21 cellular contexts compared by ENCODE assay signal in the genomic region with DNA sequence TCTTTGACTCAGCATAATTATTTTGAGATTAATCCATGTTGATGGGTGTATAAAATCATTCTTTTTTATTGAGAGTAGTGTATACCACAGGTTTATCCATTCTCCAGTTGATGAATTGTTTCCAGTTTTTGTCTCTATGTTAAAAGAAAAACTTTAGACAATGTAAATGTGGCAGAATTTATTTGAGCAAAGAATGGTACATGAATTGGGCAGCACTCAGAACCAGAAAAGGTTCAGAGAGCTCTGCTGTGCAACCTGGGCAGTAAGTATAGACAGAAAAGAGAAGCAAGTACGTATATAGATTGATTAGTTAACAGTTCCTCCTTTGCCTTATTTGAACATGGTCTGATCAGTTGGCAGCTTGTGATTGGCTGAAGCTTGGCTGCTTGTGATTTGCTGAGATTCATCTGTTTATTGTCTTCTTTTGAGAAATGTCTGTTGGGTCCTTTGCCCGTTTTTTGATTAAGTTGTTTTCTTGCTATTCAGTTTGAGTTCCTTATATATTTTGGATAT. TPM values are rescaled to one million over a fixed set of nuclear protein-coding genes. Genes with fewer than 3 reads are reported as not detected.
DNase-seq lines count a peak whose midpoint lies in the region; ATAC-seq lines count a peak whose summit lies in the region.
"Had no signal": no experiment of that assay in that cellular context is flagged by ENCODE, and none has a peak within 500 bp of the region (broad histone marks: within the 10 kb centered on the region; RNA-seq: fewer than 3 reads in every experiment).

No MANE protein-coding gene starts in this region.

- no peak for DNase-seq in activated CD4-positive, alpha-beta T cell treated with anti-CD3 and anti-CD28 coated beads, Interleukin-2, amount 10 ng/mL, durations not matched to agents 7 days and 5 days
- DNase-seq in activated CD4-positive, alpha-beta T cell treated with anti-CD3 and anti-CD28 coated beads, Interleukin-2, amount 50 U/mL, for 1 hour, result no peak
- DNase-seq in CD8-positive, alpha-beta memory T cell, result no peak
- no peak for DNase-seq in activated T-helper 2 cell treated with anti-CD3 and anti-CD28 coated beads, Interferon-gamma antibody, Interleukin-2, Interleukin-4, amounts not matched to agents 10 μg/mL and 5 μg/mL and 100 μg/mL, durations not matched to agents 14 hours and 24 hours and 36 hours (ENCODE audit: low spot score)
- no peak for DNase-seq in naive B cell
- DNase-seq in Karpas-422, result no peak
- no peak for DNase-seq in left lobe of liver (ENCODE audit: low spot score)
- DNase-seq: activated CD4-positive, CD25-positive, alpha-beta regulatory T cell treated with anti-CD3 and anti-CD28 coated beads, Interleukin-2, amount 50 U/mL, for 72 hours; activated T-cell treated with anti-CD3 and anti-CD28 coated beads, Interleukin-2, amount 50 U/mL, for 48 hours; aorta; foreskin melanocyte; MV-4-11; NCI-H1930; NCI-H446 treated with DMSO at 0.1 percent for 48 hours; ovary; right lobe of liver; SHP77; substantia nigra; T-helper 2 cell had no signal

- H3K27me3 ChIP-seq in CD8-positive, alpha-beta memory T cell (ENCODE audit: insufficient read depth, low read length, poor library complexity, severe bottlenecking), result no peaks in the 10 kb centered on the region
- H3K27me3 ChIP-seq in Karpas-422 (ENCODE audit: low read length), result no peaks in the 10 kb centered on the region
- H3K27me3 ChIP-seq: ovary, right lobe of liver had no signal

- peaks cover 12% of the 10 kb centered on the region for H3K9me3 Mint-ChIP-seq in activated CD4-positive, alpha-beta T cell treated with anti-CD3 and anti-CD28 coated beads, Interleukin-2, amount 10 ng/mL, durations not matched to agents 7 days and 5 days
- H3K9me3 Mint-ChIP-seq in CD8-positive, alpha-beta memory T cell, result no peaks in the 10 kb centered on the region
- peaks cover 20% of the 10 kb centered on the region for H3K9me3 Mint-ChIP-seq in activated T-helper 2 cell treated with anti-CD3 and anti-CD28 coated beads, Interferon-gamma antibody, Interleukin-2, Interleukin-4, amounts not matched to agents 10 μg/mL and 5 μg/mL and 100 μg/mL, durations not matched to agents 14 hours and 24 hours and 36 hours
- H3K9me3 Mint-ChIP-seq in naive B cell, result peaks cover 0 to 12% (median 0%) of the 10 kb centered on the region in 7 donors
- H3K9me3 Mint-ChIP-seq in stimulated activated memory B cell treated with anti-CD40 and anti-IgM and Interleukin-4, amounts not matched to agents 10 μg/mL and 1 μg/mL and 100 μg/mL, for 72 hours, result peaks cover under 1% of the 10 kb centered on the region

- H3K27ac Mint-ChIP-seq in activated CD4-positive, alpha-beta T cell treated with anti-CD3 and anti-CD28 coated beads, Interleukin-2, amount 10 ng/mL, durations not matched to agents 7 days and 5 days, result peak overlapping the region; percentile 19
- peak overlapping the region in 7 of 8 donors; percentile 58 to 89 (median 64) for H3K27ac Mint-ChIP-seq in CD8-positive, alpha-beta memory T cell
- peak overlapping the region; percentile 21 for H3K27ac Mint-ChIP-seq in activated T-helper 2 cell treated with anti-CD3 and anti-CD28 coated beads, Interferon-gamma antibody, Interleukin-2, Interleukin-4, amounts not matched to agents 10 μg/mL and 5 μg/mL and 100 μg/mL, durations not matched to agents 14 hours and 24 hours and 36 hours
- H3K27ac Mint-ChIP-seq in naive B cell, result peak overlapping the region in 4 of 6 donors; percentile 31 to 93 (median 54)
- no peak overlapping the region for H3K27ac Mint-ChIP-seq in stimulated activated memory B cell treated with anti-CD40 and anti-IgM and Interleukin-4, amounts not matched to agents 10 μg/mL and 1 μg/mL and 100 μg/mL, for 72 hours

- peaks cover 47% of the 10 kb centered on the region for H3K36me3 Mint-ChIP-seq in activated CD4-positive, alpha-beta T cell treated with anti-CD3 and anti-CD28 coated beads, Interleukin-2, amount 10 ng/mL, durations not matched to agents 7 days and 5 days (ENCODE audit: low read depth)
- peaks cover 0 to 41% (median 6%) of the 10 kb centered on the region in 3 donors for H3K36me3 Mint-ChIP-seq in CD8-positive, alpha-beta memory T cell
- H3K36me3 Mint-ChIP-seq in activated T-helper 2 cell treated with anti-CD3 and anti-CD28 coated beads, Interferon-gamma antibody, Interleukin-2, Interleukin-4, amounts not matched to agents 10 μg/mL and 5 μg/mL and 100 μg/mL, durations not matched to agents 14 hours and 24 hours and 36 hours (ENCODE audit: low read depth), result peaks cover 48% of the 10 kb centered on the region
- peaks cover 0 to 5% of the 10 kb centered on the region in 2 donors for H3K36me3 Mint-ChIP-seq in naive B cell
- H3K36me3 Mint-ChIP-seq in stimulated activated memory B cell treated with anti-CD40 and anti-IgM and Interleukin-4, amounts not matched to agents 10 μg/mL and 1 μg/mL and 100 μg/mL, for 72 hours, result peaks cover 28% of the 10 kb centered on the region

- no peak overlapping the region for H3K27ac ChIP-seq in CD8-positive, alpha-beta memory T cell (ENCODE audit: low read depth, low read length)
- H3K27ac ChIP-seq in Karpas-422 (ENCODE audit: low read length), result no peak overlapping the region
- H3K27ac ChIP-seq: ovary, right lobe of liver had no signal

- no peak overlapping the region for H3K4me2 ChIP-seq in Karpas-422 (ENCODE audit: low read depth, low read length, poor library complexity, severe bottlenecking)

- intact Hi-C loops in activated T-helper 2 cell treated with anti-CD3 and anti-CD28 coated beads, Interferon-gamma antibody, Interleukin-2, Interleukin-4, amounts not matched to agents 10 μg/mL and 5 μg/mL and 100 μg/mL, durations not matched to agents 14 hours and 24 hours and 36 hours (cut with micrococcal nuclease), result no loop called here

- peaks cover 48% of the 10 kb centered on the region for H3K4me1 Mint-ChIP-seq in activated CD4-positive, alpha-beta T cell treated with anti-CD3 and anti-CD28 coated beads, Interleukin-2, amount 10 ng/mL, durations not matched to agents 7 days and 5 days
- peaks cover 55 to 78% (median 76%) of the 10 kb centered on the region in 3 donors for H3K4me1 Mint-ChIP-seq in CD8-positive, alpha-beta memory T cell
- peaks cover 39% of the 10 kb centered on the region for H3K4me1 Mint-ChIP-seq in activated T-helper 2 cell treated with anti-CD3 and anti-CD28 coated beads, Interferon-gamma antibody, Interleukin-2, Interleukin-4, amounts not matched to agents 10 μg/mL and 5 μg/mL and 100 μg/mL, durations not matched to agents 14 hours and 24 hours and 36 hours (ENCODE audit: low read depth)
- peaks cover 35 to 66% (median 49%) of the 10 kb centered on the region in 3 donors for H3K4me1 Mint-ChIP-seq in naive B cell
- H3K4me1 Mint-ChIP-seq in stimulated activated memory B cell treated with anti-CD40 and anti-IgM and Interleukin-4, amounts not matched to agents 10 μg/mL and 1 μg/mL and 100 μg/mL, for 72 hours, result peaks cover 55% of the 10 kb centered on the region

- no peaks in the 10 kb centered on the region for H3K9me2 ChIP-seq in Karpas-422 (replicated peaks; ENCODE audit: insufficient read depth, low read length)

- H3K4me3 ChIP-seq in CD8-positive, alpha-beta memory T cell (ENCODE audit: low read length), result no peak overlapping the region
- H3K4me3 ChIP-seq in Karpas-422 (ENCODE audit: low read length), result no peak overlapping the region
- H3K4me3 ChIP-seq: ovary, right lobe of liver had no signal

- no peaks in the 10 kb centered on the region for H4K20me1 ChIP-seq in Karpas-422 (ENCODE audit: insufficient read depth, low read depth, low read length)

- H3K4me3 Mint-ChIP-seq in activated CD4-positive, alpha-beta T cell treated with anti-CD3 and anti-CD28 coated beads, Interleukin-2, amount 10 ng/mL, durations not matched to agents 7 days and 5 days, result no peak overlapping the region
- H3K4me3 Mint-ChIP-seq in CD8-positive, alpha-beta memory T cell, result peak overlapping the region in 6 of 7 donors; percentile 15 to 67 (median 36)
- H3K4me3 Mint-ChIP-seq in activated T-helper 2 cell treated with anti-CD3 and anti-CD28 coated beads, Interferon-gamma antibody, Interleukin-2, Interleukin-4, amounts not matched to agents 10 μg/mL and 5 μg/mL and 100 μg/mL, durations not matched to agents 14 hours and 24 hours and 36 hours (ENCODE audit: low read depth), result no peak overlapping the region
- H3K4me3 Mint-ChIP-seq in naive B cell, result peak overlapping the region in 1 of 8 donors; percentile 13
- no peak overlapping the region for H3K4me3 Mint-ChIP-seq in stimulated activated memory B cell treated with anti-CD40 and anti-IgM and Interleukin-4, amounts not matched to agents 10 μg/mL and 1 μg/mL and 100 μg/mL, for 72 hours

- peaks cover 46% of the 10 kb centered on the region for H3K4me1 ChIP-seq in CD8-positive, alpha-beta memory T cell (ENCODE audit: insufficient read depth, low read length)
- no peaks in the 10 kb centered on the region for H3K4me1 ChIP-seq in Karpas-422 (ENCODE audit: low read length)

- no peaks in the 10 kb centered on the region for H3K36me3 ChIP-seq in CD8-positive, alpha-beta memory T cell (ENCODE audit: insufficient read depth, low read length)
- H3K36me3 ChIP-seq in Karpas-422 (ENCODE audit: insufficient read depth, low read length), result peaks cover 24% of the 10 kb centered on the region
- H3K36me3 ChIP-seq: ovary, right lobe of liver had no signal

- H3K9me3 ChIP-seq in CD8-positive, alpha-beta memory T cell (ENCODE audit: low read length), result no peaks in the 10 kb centered on the region
- no peaks in the 10 kb centered on the region for H3K9me3 ChIP-seq in Karpas-422 (ENCODE audit: low read length)
- H3K9me3 ChIP-seq: ovary, right lobe of liver had no signal

- H3K9ac ChIP-seq in Karpas-422 (ENCODE audit: low read length), result no peak overlapping the region

- H2AFZ ChIP-seq in Karpas-422 (ENCODE audit: low read length), result no peak overlapping the region

- peaks cover 68% of the 10 kb centered on the region for H3K79me2 ChIP-seq in Karpas-422 (ENCODE audit: low read length)

- CTCF ChIA-PET in activated CD4-positive, alpha-beta T cell treated with anti-CD3 and anti-CD28 coated beads, Interleukin-2, amount 10 ng/mL, durations not matched to agents 7 days and 5 days (lab: Charles Lee), result interaction anchor here (0.9 to 1.1 kb wide), 2 partner anchors 25 to 81 kb away, joined by 3 read pairs; no protein-coding TSS in a partner anchor
- CTCF ChIA-PET in CD8-positive, alpha-beta memory T cell (lab: Charles Lee), result interaction anchor here (0.9 to 1.3 kb wide), 2 partner anchors 10 to 40 kb away, joined by 3 read pairs; no protein-coding TSS in a partner anchor

- H3K27me3 Mint-ChIP-seq in activated CD4-positive, alpha-beta T cell treated with anti-CD3 and anti-CD28 coated beads, Interleukin-2, amount 10 ng/mL, durations not matched to agents 7 days and 5 days, result no peaks in the 10 kb centered on the region
- no peaks in the 10 kb centered on the region for H3K27me3 Mint-ChIP-seq in CD8-positive, alpha-beta memory T cell
- H3K27me3 Mint-ChIP-seq in activated T-helper 2 cell treated with anti-CD3 and anti-CD28 coated beads, Interferon-gamma antibody, Interleukin-2, Interleukin-4, amounts not matched to agents 10 μg/mL and 5 μg/mL and 100 μg/mL, durations not matched to agents 14 hours and 24 hours and 36 hours (ENCODE audit: low read depth), result no peaks in the 10 kb centered on the region
- no peaks in the 10 kb centered on the region for H3K27me3 Mint-ChIP-seq in naive B cell
- H3K27me3 Mint-ChIP-seq in stimulated activated memory B cell treated with anti-CD40 and anti-IgM and Interleukin-4, amounts not matched to agents 10 μg/mL and 1 μg/mL and 100 μg/mL, for 72 hours, result no peaks in the 10 kb centered on the region

- POLR2A ChIA-PET in activated CD4-positive, alpha-beta T cell treated with anti-CD3 and anti-CD28 coated beads, Interleukin-2, amount 10 ng/mL, durations not matched to agents 7 days and 5 days (lab: Charles Lee), result no interaction called here
- POLR2A ChIA-PET in CD8-positive, alpha-beta memory T cell (lab: Charles Lee), result interaction anchor here (1.3 kb wide), 1 partner anchor 8 kb away, joined by 4 read pairs; no protein-coding TSS in a partner anchor

- peak; percentile 64 for ATAC-seq in naive B cell (ENCODE audit: low read depth in 2 of 2)
- no peak for ATAC-seq in left lobe of liver
- ATAC-seq in stimulated activated memory B cell treated with anti-CD40 and anti-IgM and Interleukin-4, amounts not matched to agents 10 μg/mL and 1 μg/mL and 100 μg/mL, for 72 hours, result no peak
- ATAC-seq: HepG2, right lobe of liver had no signal

RNA-seq across cellular contexts. Expression of a gene that starts 41.3 kb away (rescaled TPM):
- 100 to 1,000 TPM; 145 TPM for total RNA-seq in activated CD4-positive, alpha-beta T cell treated with anti-CD3 and anti-CD28 coated beads, Interleukin-2, amount 10 ng/mL, durations not matched to agents 7 days and 5 days
- total RNA-seq in CD8-positive, alpha-beta memory T cell, result 100 to 1,000 TPM; 125 to 131 TPM
- polyA plus RNA-seq in CD8-positive, alpha-beta memory T cell, result 460 TPM
- 89.5 and 91.0 TPM in 2 replicates for total RNA-seq in activated T-helper 2 cell treated with anti-CD3 and anti-CD28 coated beads, Interferon-gamma antibody, Interleukin-2, Interleukin-4, amounts not matched to agents 10 μg/mL and 5 μg/mL and 100 μg/mL, durations not matched to agents 14 hours and 24 hours and 36 hours
- 100 to 1,000 TPM; 168 to 314 (median 243) TPM for polyA plus RNA-seq in naive B cell (ENCODE audit: low read depth in 6 of 6)
- 57.4 and 143 TPM in 2 replicates for total RNA-seq in Karpas-422 (2014; rRNA removed; shearing (Covaris generic); ENCODE audit: low replicate concordance)
- total RNA-seq in left lobe of liver, result 9.9 TPM

Comparison
In these comparisons a context has a peak if more than half of its experiments do, and no peak if none do; other contexts are left out.
1. H3K4me3 Mint-ChIP-seq: peak in CD8-positive, alpha-beta memory T cell (6 of 7); none in activated CD4-positive, alpha-beta T cell treated with anti-CD3 and anti-CD28 coated beads, Interleukin-2, amount 10 ng/mL, durations not matched to agents 7 days and 5 days (single experiment), activated T-helper 2 cell treated with anti-CD3 and anti-CD28 coated beads, Interferon-gamma antibody, Interleukin-2, Interleukin-4, amounts not matched to agents 10 μg/mL and 5 μg/mL and 100 μg/mL, durations not matched to agents 14 hours and 24 hours and 36 hours (single experiment) and stimulated activated memory B cell treated with anti-CD40 and anti-IgM and Interleukin-4, amounts not matched to agents 10 μg/mL and 1 μg/mL and 100 μg/mL, for 72 hours (single experiment).
2. ATAC-seq: peak in naive B cell (2 of 2); none in left lobe of liver (single experiment) and stimulated activated memory B cell treated with anti-CD40 and anti-IgM and Interleukin-4, amounts not matched to agents 10 μg/mL and 1 μg/mL and 100 μg/mL, for 72 hours (single experiment).